Comparison of ENCODE assay signal across 8 cellular contexts in the genomic region with DNA sequence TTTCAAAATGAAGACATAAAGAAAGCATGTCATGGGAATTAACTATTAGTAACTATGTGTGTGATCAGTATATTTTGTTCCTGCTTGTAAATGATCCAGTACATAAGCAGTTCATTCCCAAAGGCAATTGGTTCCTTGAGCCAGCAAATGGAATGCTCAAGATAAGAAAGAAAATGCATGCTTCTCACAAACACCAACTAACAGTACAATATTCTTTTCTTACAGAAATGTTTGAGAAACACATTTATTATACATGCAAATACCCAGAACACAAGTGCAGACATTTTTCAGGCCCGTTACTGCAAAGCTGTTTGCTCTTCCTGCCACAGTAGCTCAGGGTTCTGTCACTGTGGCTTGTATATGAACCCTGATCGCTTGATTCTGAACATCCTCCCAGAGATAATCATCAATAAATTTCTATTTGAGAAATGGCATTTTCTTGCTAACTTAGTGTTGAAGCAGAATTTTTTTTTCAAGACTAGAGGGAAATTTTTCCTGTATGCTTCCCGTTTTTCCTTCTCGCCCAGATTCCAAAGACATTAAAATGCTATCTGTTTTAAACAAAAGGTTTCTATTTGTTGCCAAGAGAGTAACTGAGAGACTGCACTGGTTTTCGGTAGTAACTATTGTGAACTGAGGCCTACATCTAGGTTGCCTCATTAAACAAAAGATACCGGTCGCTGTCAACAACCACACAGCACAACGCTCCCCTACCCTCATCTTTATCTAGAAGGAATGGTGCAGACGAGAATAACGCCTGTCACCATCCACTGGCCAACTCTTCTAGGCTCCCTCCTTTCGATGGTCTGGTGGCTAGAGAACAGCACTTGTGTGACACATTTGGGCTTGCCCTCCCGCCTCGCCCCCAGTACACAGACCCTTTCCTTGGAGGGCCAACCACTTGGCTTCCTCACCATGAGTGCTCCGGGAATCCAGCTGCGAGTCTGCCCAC. TPM values are rescaled to one million over a fixed set of nuclear protein-coding genes. Genes with fewer than 3 reads are reported as not detected.
DNase-seq lines count a peak whose midpoint lies in the region; ATAC-seq and TF ChIP-seq lines count a peak whose summit lies in the region.

No MANE protein-coding gene starts in this region.

- H3K36me3 Mint-ChIP-seq in Calu3 (ENCODE audit: insufficient read depth, unreplicated experiment) (peaks cover 33% of the 10 kb centered on the region), nephron progenitor cell (ENCODE audit: low read depth) (peaks cover 5% of the 10 kb centered on the region)
- peaks cover 2% of the 10 kb centered on the region for H3K36me3 Mint-ChIP-seq in activated CD8-positive, alpha-beta memory T cell treated with anti-CD3 and anti-CD28 coated beads, Interleukin-2, amount 10 ng/mL, durations not matched to agents 7 days and 5 days

- intact Hi-C loops in Calu3 (cut with micrococcal nuclease; ENCODE audit: unreplicated experiment): no loop called here

- CTCF ChIA-PET in Calu3 (lab: Charles Lee): interaction anchor here (2.1 kb wide), 1 partner anchor 53 kb away, joined by 7 read pairs; no protein-coding TSS in a partner anchor
- CTCF ChIA-PET in activated CD8-positive, alpha-beta memory T cell treated with anti-CD3 and anti-CD28 coated beads, Interleukin-2, amount 10 ng/mL, durations not matched to agents 7 days and 5 days (lab: Charles Lee): interaction anchor here (0.6 to 1.4 kb wide), 5 partner anchors 52 to 596 kb away, joined by 3 to 8 read pairs (median 4); no protein-coding TSS in a partner anchor

- DNase-seq in Calu3: no peak
- DNase-seq in Jurkat, Clone E6-1 (ENCODE audit: low read depth, low spot score): peak; percentile 63
- peak; percentile 50 for DNase-seq in activated CD8-positive, alpha-beta memory T cell treated with anti-CD3 and anti-CD28 coated beads, Interleukin-2, amount 10 ng/mL, durations not matched to agents 7 days and 5 days
- peak; percentile 28 for DNase-seq in fibroblast of mammary gland (ENCODE audit: low read depth)
- DNase-seq in nephron progenitor cell: no peak
- DNase-seq in NCI-H774 (lab: John Stamatoyannopoulos, UW): no peak

- no TSS peak for BruUV-seq in Calu3 (replicated peaks; lab: Mats Ljungman, UMichigan)

- H3K27me3 Mint-ChIP-seq in Calu3 (ENCODE audit: unreplicated experiment) (no peaks in the 10 kb centered on the region), nephron progenitor cell (ENCODE audit: low read depth, poor library complexity) (no peaks in the 10 kb centered on the region)
- H3K27me3 Mint-ChIP-seq in activated CD8-positive, alpha-beta memory T cell treated with anti-CD3 and anti-CD28 coated beads, Interleukin-2, amount 10 ng/mL, durations not matched to agents 7 days and 5 days: peaks cover 28% of the 10 kb centered on the region

- H3K27ac Mint-ChIP-seq in Calu3 (ENCODE audit: unreplicated experiment) (peak overlapping the region; percentile 84), nephron progenitor cell (peak overlapping the region; percentile 96)
- H3K27ac Mint-ChIP-seq in activated CD8-positive, alpha-beta memory T cell treated with anti-CD3 and anti-CD28 coated beads, Interleukin-2, amount 10 ng/mL, durations not matched to agents 7 days and 5 days: peak overlapping the region; percentile 85

- ATAC-seq in activated CD8-positive, alpha-beta memory T cell treated with anti-CD3 and anti-CD28 coated beads, Interleukin-2, amount 10 ng/mL, durations not matched to agents 7 days and 5 days: peak; percentile 9
- ATAC-seq in GM19035 (IDR thresholded peaks at IDR 0.05; ENCODE audit: unreplicated experiment) (no peak), GM18873 (IDR thresholded peaks at IDR 0.05; ENCODE audit: low FRiP score, unreplicated experiment) (no peak)

- peak overlapping the region; percentile 92 for H3K4me3 ChIP-seq in Jurkat, Clone E6-1 (ENCODE audit: low read length)
- peak overlapping the region; percentile 75 for H3K4me3 ChIP-seq in fibroblast of mammary gland (ENCODE audit: control insufficient read depth, low read depth, low read length)

- TF ChIP-seq CTCF in Calu3 (IDR thresholded peaks at IDR 0.05; ENCODE audit: unreplicated experiment) (no peak), fibroblast of mammary gland (conservative IDR thresholded peaks at IDR 0.05; ENCODE audit: control insufficient read depth, insufficient read depth, low read depth, low read length) (no peak), nephron progenitor cell (IDR thresholded peaks at IDR 0.05) (no peak)

- H3K4me1 Mint-ChIP-seq in Calu3 (ENCODE audit: low read depth, unreplicated experiment) (peaks cover 33% of the 10 kb centered on the region), nephron progenitor cell (peaks cover 66% of the 10 kb centered on the region)
- H3K4me1 Mint-ChIP-seq in activated CD8-positive, alpha-beta memory T cell treated with anti-CD3 and anti-CD28 coated beads, Interleukin-2, amount 10 ng/mL, durations not matched to agents 7 days and 5 days: peaks cover 33% of the 10 kb centered on the region

- H3K4me3 Mint-ChIP-seq in Calu3 (ENCODE audit: low read depth, unreplicated experiment) (peak overlapping the region; percentile 95), nephron progenitor cell (peak overlapping the region; percentile 94)
- H3K4me3 Mint-ChIP-seq in activated CD8-positive, alpha-beta memory T cell treated with anti-CD3 and anti-CD28 coated beads, Interleukin-2, amount 10 ng/mL, durations not matched to agents 7 days and 5 days: peak overlapping the region; percentile 84

- H3K9me3 Mint-ChIP-seq in Calu3 (ENCODE audit: low read depth, unreplicated experiment) (no peaks in the 10 kb centered on the region), nephron progenitor cell (no peaks in the 10 kb centered on the region)
- H3K9me3 Mint-ChIP-seq in activated CD8-positive, alpha-beta memory T cell treated with anti-CD3 and anti-CD28 coated beads, Interleukin-2, amount 10 ng/mL, durations not matched to agents 7 days and 5 days (ENCODE audit: low read depth): no peaks in the 10 kb centered on the region

RNA-seq across cellular contexts. Expression of a gene that starts 1.7 kb away (rescaled TPM):
- 34.1 TPM in 2 replicates for total RNA-seq in Calu3 (2022)
- 39.3 TPM for polyA plus RNA-seq in Jurkat, Clone E6-1 (2012; ENCODE audit: insufficient read depth, insufficient read length)
- 10 to 100 TPM; 17.6 to 24.2 TPM for total RNA-seq in activated CD8-positive, alpha-beta memory T cell treated with anti-CD3 and anti-CD28 coated beads, Interleukin-2, amount 10 ng/mL, durations not matched to agents 7 days and 5 days

Comparison
In these comparisons a context has a peak if more than half of its experiments do, and no peak if none do; other contexts are left out.
1. DNase-seq: peak in Jurkat, Clone E6-1 (single experiment), activated CD8-positive, alpha-beta memory T cell treated with anti-CD3 and anti-CD28 coated beads, Interleukin-2, amount 10 ng/mL, durations not matched to agents 7 days and 5 days (single experiment) and fibroblast of mammary gland (single experiment); none in Calu3 (single experiment), nephron progenitor cell (single experiment) and NCI-H774 (single experiment).
2. Peak in every context shown above with its lines, with median percentiles within 50 percentile points of each other: H3K27ac Mint-ChIP-seq and H3K4me3 Mint-ChIP-seq.